17 cellular contexts compared by ENCODE assay signal in genomic region chr1:42927274-42927841, GRCh38. TPM values are rescaled to one million over a fixed set of nuclear protein-coding genes. Genes with fewer than 3 reads are reported as not detected.
DNase-seq lines count a peak whose midpoint lies in the region; ATAC-seq, FAIRE-seq and TF ChIP-seq lines count a peak whose summit lies in the region.
"Had no signal": no experiment of that assay in that cellular context is flagged by ENCODE, and none has a peak within 500 bp of the region (broad histone marks: within the 10 kb centered on the region; RNA-seq: fewer than 3 reads in every experiment).

No MANE protein-coding gene starts in this region.

- H3K36me3 ChIP-seq in HepG2 (replicated peaks in 1 of 2; ENCODE audit: control insufficient read depth in 1 of 2, insufficient read depth in 2 of 2, low read length in 2 of 2) (peaks cover 53 to 71% of the 10 kb centered on the region in 2 experiments), right lobe of liver (peaks cover 0 to 4% (median 0%) of the 10 kb centered on the region in 4 donors), WERI-Rb-1 (peaks cover 66% of the 10 kb centered on the region), keratinocyte (ENCODE audit: control insufficient read depth in 2 of 2, extremely low read depth in 1 of 2, insufficient read depth in 2 of 2, low read length in 2 of 2) (peaks cover 47 to 64% of the 10 kb centered on the region in 2 experiments), upper lobe of right lung (peaks cover 9% of the 10 kb centered on the region), tibial nerve (peaks cover 3 to 53% (median 25%) of the 10 kb centered on the region in 3 donors)

- dilution Hi-C loops in keratinocyte (cut with MboI; ENCODE audit: extremely low pct_ligation_motif_present, low sequenced_read_pairs): no loop called here

- WGBS in HepG2 (ENCODE audit: low lambda C conversion rate): 97% methylated on average over 6 of the region's 8 CpGs
- WGBS in right lobe of liver (ENCODE audit: insufficient coverage, low coverage, low lambda C conversion rate, missing lambda C conversion rate): 95% methylated on average over 7 of the region's 8 CpGs
- 91 to 95% methylated on average over 8 of the region's 8 CpGs for WGBS in tibial nerve, 2 donors

- FAIRE-seq in HepG2 (lab: Jason Lieb, UNC): no peak
- peak; percentile 5 for FAIRE-seq in keratinocyte (lab: Jason Lieb, UNC)
- FAIRE-seq: islet of Langerhans had no signal

- ATAC-seq in HepG2 (no peak), right lobe of liver (no peak), upper lobe of right lung (no peak)

- H3K79me2 ChIP-seq in HepG2 (ENCODE audit: insufficient read depth, low read length) (peaks cover 7% of the 10 kb centered on the region), keratinocyte (ENCODE audit: control insufficient read depth, insufficient read depth, low read length) (peaks cover 20% of the 10 kb centered on the region)

- H3K4me2 ChIP-seq in HepG2 (ENCODE audit: low read depth, low read length) (0 out of 2 replicates have a peak overlapping the region, but pooled peaks have one; percentile 0), keratinocyte (ENCODE audit: control insufficient read depth, extremely low read depth, insufficient read depth, low read depth, low read length) (no peak overlapping the region)

- no peak for TF ChIP-seq EP300 in HepG2 (IDR thresholded peaks at IDR 0.05; ENCODE audit: low read depth in 2 of 2, low read length in 2 of 2)
- TF ChIP-seq EP300 in HepG2 (CRISPR knock-in tag; IDR thresholded peaks at IDR 0.05; ENCODE audit: borderline replicate concordance): no peak
- no peak for TF ChIP-seq EP300 in tibial nerve (IDR thresholded peaks at IDR 0.05)

- TF ChIP-seq POLR2A in HepG2 (IDR thresholded peaks at IDR 0.05; ENCODE audit: insufficient read depth in 1 of 2, low read depth in 2 of 2, low read length in 2 of 2): no peak
- TF ChIP-seq POLR2A in right lobe of liver (IDR thresholded peaks at IDR 0.05): no peak
- no peak for TF ChIP-seq POLR2A in tibial nerve (IDR thresholded peaks at IDR 0.05)

- H3K9ac ChIP-seq in HepG2 (ENCODE audit: insufficient read depth, low read depth, low read length): no peak overlapping the region
- no peak overlapping the region for H3K9ac ChIP-seq in keratinocyte (ENCODE audit: control insufficient read depth, extremely low read depth, insufficient read depth, low read length)

- CTCF ChIA-PET in HepG2 (lab: Yijun Ruan, JAX; ENCODE audit: low intra/inter-chr PET ratio, low total read pairs): no interaction called here

- H2AFZ ChIP-seq in HepG2 (ENCODE audit: low read length): no peak overlapping the region
- H2AFZ ChIP-seq in keratinocyte (ENCODE audit: control insufficient read depth, low read length): no peak overlapping the region

- H3K9me1 ChIP-seq in keratinocyte (ENCODE audit: control insufficient read depth, extremely low read depth, insufficient read depth, low read length): no peaks in the 10 kb centered on the region

- intact Hi-C loops in HepG2 (cut with micrococcal nuclease; ENCODE audit: unreplicated experiment): no loop called here
- intact Hi-C loops in right lobe of liver (cut with DNase I): no loop called here
- intact Hi-C loops in upper lobe of right lung (cut with DNase I): no loop called here

- H4K20me1 ChIP-seq in HepG2 (ENCODE audit: insufficient read depth, low read length) (peaks cover 64% of the 10 kb centered on the region), keratinocyte (ENCODE audit: control insufficient read depth, extremely low read depth, insufficient read depth, low read length) (peaks cover 16% of the 10 kb centered on the region)

- no peak for DNase-seq in HepG2 (ENCODE audit: low spot score)
- DNase-seq in right lobe of liver: no peak
- DNase-seq in WERI-Rb-1: no peak
- no peak for DNase-seq in keratinocyte (ENCODE audit: low read depth, low spot score)
- peak; percentile 20 for DNase-seq in upper lobe of right lung
- DNase-seq in tibial nerve (ENCODE audit: low spot score in 2 of 2): no peak
- no peak for DNase-seq in AG08395 (ENCODE audit: low spot score)
- no peak for DNase-seq in NK-92 treated with Interleukin-12 subunit alpha and Interleukin-12 subunit beta, amount 100 ng/mL, for 24 hours (lab: John Stamatoyannopoulos, UW)
- DNase-seq: aorta, DMS153, erythroblast, NCI-H1436, NCI-H226, Right ventricle myocardium superior had no signal

- TF ChIP-seq CTCF in HepG2 (CRISPR knock-in tag; IDR thresholded peaks at IDR 0.05): no peak
- no peak for TF ChIP-seq CTCF in right lobe of liver (IDR thresholded peaks at IDR 0.05)
- TF ChIP-seq CTCF in WERI-Rb-1 (IDR thresholded peaks at IDR 0.05; ENCODE audit: low read depth, low read length): no peak
- TF ChIP-seq CTCF in keratinocyte (optimal IDR thresholded peaks at IDR 0.05 in 1 of 3, IDR thresholded peaks at IDR 0.05 in 1 of 3, conservative IDR thresholded peaks at IDR 0.05 in 1 of 3; ENCODE audit: extremely low read depth in 1 of 3, insufficient read depth in 2 of 3, low read length in 3 of 3): no peak
- no peak for TF ChIP-seq CTCF in upper lobe of right lung (IDR thresholded peaks at IDR 0.05)
- TF ChIP-seq CTCF in tibial nerve (IDR thresholded peaks at IDR 0.05): no peak

- H3K27ac ChIP-seq in HepG2 (ENCODE audit: extremely low read length, insufficient read depth, low read length) (no peak overlapping the region), right lobe of liver (no peak overlapping the region), WERI-Rb-1 (peak overlapping the region; percentile 61), keratinocyte (ENCODE audit: control insufficient read depth, insufficient read depth, low read length) (no peak overlapping the region), upper lobe of right lung (no peak overlapping the region), tibial nerve (no peak overlapping the region)
- H3K27ac ChIP-seq: coronary artery, prostate gland had no signal

- H3K4me3 ChIP-seq in HepG2 (replicated peaks in 1 of 3; ENCODE audit: insufficient read depth in 1 of 3, low read depth in 2 of 3, low read length in 3 of 3): no peak overlapping the region
- no peak overlapping the region for H3K4me3 ChIP-seq in right lobe of liver
- H3K4me3 ChIP-seq in WERI-Rb-1 (ENCODE audit: low read depth, low read length): no peak overlapping the region
- H3K4me3 ChIP-seq in keratinocyte (ENCODE audit: control insufficient read depth in 2 of 3, extremely low read depth in 1 of 3, insufficient read depth in 2 of 3, low read depth in 1 of 3, low read length in 3 of 3): no peak overlapping the region
- H3K4me3 ChIP-seq in upper lobe of right lung: no peak overlapping the region
- H3K4me3 ChIP-seq in tibial nerve: no peak overlapping the region
- H3K4me3 ChIP-seq: coronary artery, prostate gland had no signal

- H3K9me3 ChIP-seq in HepG2 (ENCODE audit: low read length) (no peaks in the 10 kb centered on the region), right lobe of liver (no peaks in the 10 kb centered on the region), WERI-Rb-1 (ENCODE audit: severe bottlenecking) (no peaks in the 10 kb centered on the region), keratinocyte (ENCODE audit: control insufficient read depth, low read depth, low read length) (no peaks in the 10 kb centered on the region), upper lobe of right lung (no peaks in the 10 kb centered on the region), tibial nerve (no peaks in the 10 kb centered on the region)
- H3K9me3 ChIP-seq: prostate gland had no signal

- no peak for TF ChIP-seq RAD21 in HepG2 (CRISPR knock-in tag; IDR thresholded peaks at IDR 0.05)

- no peaks in the 10 kb centered on the region for H3K27me3 ChIP-seq in HepG2 (ENCODE audit: control insufficient read depth in 1 of 2, insufficient read depth in 2 of 2, low read length in 2 of 2)
- no peaks in the 10 kb centered on the region for H3K27me3 ChIP-seq in right lobe of liver
- H3K27me3 ChIP-seq in WERI-Rb-1 (ENCODE audit: insufficient read depth, low read depth, severe bottlenecking): no peaks in the 10 kb centered on the region
- no peaks in the 10 kb centered on the region for H3K27me3 ChIP-seq in keratinocyte (ENCODE audit: control insufficient read depth, extremely low read depth, insufficient read depth, low read length)
- H3K27me3 ChIP-seq in upper lobe of right lung: no peaks in the 10 kb centered on the region
- no peaks in the 10 kb centered on the region for H3K27me3 ChIP-seq in tibial nerve

- in situ Hi-C loops in HepG2 (cut with HindIII; ENCODE audit: extremely low pct_ligation_motif_present, low pct_unique_long_range_greater_than_20kb): no loop called here

- POLR2A ChIA-PET in HepG2 (lab: Yijun Ruan, JAX): interaction anchor here (1.4 kb wide), 1 partner anchor 52 kb away, joined by 3 read pairs; no protein-coding TSS in a partner anchor

- BruUV-seq in HepG2 (replicated peaks; lab: Mats Ljungman, UMichigan): no TSS peak

- H3K4me1 ChIP-seq in HepG2 (ENCODE audit: insufficient read depth, low read length) (peaks cover 63% of the 10 kb centered on the region), right lobe of liver (no peaks in the 10 kb centered on the region), keratinocyte (ENCODE audit: control insufficient read depth, extremely low read depth, insufficient read depth, low read length) (peaks cover 54% of the 10 kb centered on the region), upper lobe of right lung (peaks cover 23% of the 10 kb centered on the region), tibial nerve (peaks cover 0 to 44% (median 14%) of the 10 kb centered on the region in 4 donors)

RNA-seq across cellular contexts. Expression of gene SLC2A1, which starts 31.3 kb away (rescaled TPM):
- total RNA-seq in HepG2 (2016; rRNA removed; fragmentation: Illumina TruSeq; extraction: Trizol) (54.3 and 125 TPM in 2 replicates), right lobe of liver (10 to 100 TPM in 1 of 6 experiments, 1 to 10 TPM in 4, under 1 TPM in 1; 0.74 to 34.3 (median 5.8) TPM), upper lobe of right lung (12.9 TPM), tibial nerve (1,000 to 10,000 TPM in 3 of 4 donors, 100 to 1,000 TPM in 1; 953 to 4,970 (median 3,437) TPM)
- total RNA-seq in HepG2 (2016; cell fraction: cytosol; rRNA removed; fragmentation: Illumina TruSeq; extraction: Trizol; ENCODE audit: low read depth): 17.1 and 18.0 TPM in 2 replicates
- 44.3 and 121 TPM in 2 replicates for total RNA-seq in HepG2 (2016; cell fraction: insoluble cytoplasmic fraction; rRNA removed; fragmentation: Illumina TruSeq; extraction: Trizol)
- 38.1 and 44.0 TPM in 2 replicates for total RNA-seq in HepG2 (2016; cell fraction: membrane; rRNA removed; fragmentation: Illumina TruSeq; extraction: Trizol)
- total RNA-seq in HepG2 (2016; cell fraction: nucleus; rRNA removed; fragmentation: Illumina TruSeq; extraction: Trizol): 146 and 160 TPM in 2 replicates
- polyA plus RNA-seq in HepG2 (2011; rRNA removed) (315 and 423 TPM in 2 replicates), keratinocyte (580 to 1,115 TPM (median 689 TPM) in 3 replicates)
- polyA plus RNA-seq in HepG2 (2011; cell fraction: cytosol; rRNA removed): 201 and 410 TPM in 2 replicates
- polyA plus RNA-seq in HepG2 (2011; cell fraction: nucleus; rRNA removed): 305 and 663 TPM in 2 replicates
- polyA plus RNA-seq in HepG2 (2012): 253 and 372 TPM in 2 replicates
- polyA plus RNA-seq in HepG2 (2016; cell fraction: cytosol; fragmentation: Illumina TruSeq; extraction: Trizol; ENCODE audit: low read depth): 10.8 and 11.3 TPM in 2 replicates
- polyA plus RNA-seq in HepG2 (2016; cell fraction: insoluble cytoplasmic fraction; fragmentation: Illumina TruSeq; extraction: Trizol; ENCODE audit: low read depth): 47.5 and 58.0 TPM in 2 replicates
- 20.7 and 24.0 TPM in 2 replicates for polyA plus RNA-seq in HepG2 (2016; cell fraction: membrane; fragmentation: Illumina TruSeq; extraction: Trizol; ENCODE audit: low read depth)
- polyA plus RNA-seq in HepG2 (2016; cell fraction: nucleus; fragmentation: Illumina TruSeq; extraction: Trizol; ENCODE audit: insufficient read depth, low read depth): 232 and 245 TPM in 2 replicates
- 61.9 and 1,182 TPM in 2 replicates for polyA minus RNA-seq in HepG2 (2011; rRNA and poly(A)+ RNA removed; ENCODE audit: low replicate concordance)
- 204 and 374 TPM in 2 replicates for polyA minus RNA-seq in HepG2 (2011; cell fraction: cytosol; rRNA and poly(A)+ RNA removed)
- polyA minus RNA-seq in HepG2 (2011; cell fraction: nucleus; rRNA and poly(A)+ RNA removed): 146 and 207 TPM in 2 replicates
- polyA plus RNA-seq in keratinocyte (2011; ENCODE audit: low read depth): 202 TPM
- polyA plus RNA-seq in keratinocyte (2011; cell fraction: cytosol; rRNA removed): 275 and 321 TPM in 2 replicates
- 1,814 and 2,318 TPM in 2 replicates for polyA plus RNA-seq in keratinocyte (2011; cell fraction: nucleus; rRNA removed)
- polyA plus RNA-seq in keratinocyte (2012; ENCODE audit: low replicate concordance): 844 and 1,046 TPM in 2 replicates
- polyA minus RNA-seq in keratinocyte: 817 to 1,377 TPM (median 1,072 TPM) in 3 replicates
- polyA minus RNA-seq in keratinocyte (2011; cell fraction: cytosol; rRNA and poly(A)+ RNA removed): 724 TPM
- polyA minus RNA-seq in keratinocyte (2011; cell fraction: nucleus; rRNA and poly(A)+ RNA removed): 1,644 and 2,001 TPM in 2 replicates

Comparison
In these comparisons a context has a peak if more than half of its experiments do, and no peak if none do; other contexts are left out.
1. RNA of gene SLC2A1, which starts 31.3 kb away (total RNA-seq): 953 to 4,970 TPM in tibial nerve; 17.1 to 160 TPM in HepG2, 12.9 TPM in upper lobe of right lung (single experiment) and 0.74 to 34.3 TPM in right lobe of liver; every median in the first group is over 4 times any median in the second.